24 cellular contexts compared by ENCODE assay signal in the genomic region with DNA sequence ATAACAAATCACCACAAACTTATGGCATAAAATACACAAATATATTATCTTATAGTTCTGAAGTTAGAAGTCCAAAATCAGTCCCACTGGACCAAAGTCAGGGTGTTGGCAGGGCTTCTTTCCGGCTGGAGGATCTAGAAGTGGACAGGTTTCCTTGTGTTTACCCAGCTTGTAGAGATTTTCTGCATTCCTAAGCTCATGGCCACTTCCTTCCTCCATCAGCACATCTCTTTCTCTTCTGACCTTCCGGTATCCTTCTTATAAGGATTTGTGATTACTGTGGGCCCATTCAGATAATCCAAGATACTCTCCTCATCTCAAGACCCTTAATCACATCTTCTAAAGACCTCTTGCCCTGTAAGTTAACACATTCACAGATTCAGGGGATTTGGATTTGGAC.
"Had no signal": no experiment of that assay in that cellular context is flagged by ENCODE, and none has a peak within 500 bp of the region (broad histone marks: within the 10 kb centered on the region; RNA-seq: fewer than 3 reads in every experiment).

No MANE protein-coding gene starts in this region.

- H3K4me3 Mint-ChIP-seq: dendritic cell treated with granulocyte-macrophage colony-stimulating factor and Interleukin-4, amounts not matched to agents 40 ng/mL and 50 ng/mL, for 4 days; naive thymus-derived CD4-positive, alpha-beta T cell; nephron; neural progenitor cell; stimulated activated memory B cell treated with anti-CD40 and anti-IgM and Interleukin-4, amounts not matched to agents 10 μg/mL and 1 μg/mL and 100 μg/mL, for 72 hours; type B pancreatic cell had no signal

- H3K27me3 Mint-ChIP-seq: dendritic cell treated with granulocyte-macrophage colony-stimulating factor and Interleukin-4, amounts not matched to agents 40 ng/mL and 50 ng/mL, for 4 days; progenitor cell of endocrine pancreas; stimulated activated memory B cell treated with anti-CD40 and anti-IgM and Interleukin-4, amounts not matched to agents 10 μg/mL and 1 μg/mL and 100 μg/mL, for 72 hours; type B pancreatic cell had no signal

- H3K9me3 Mint-ChIP-seq: dendritic cell treated with granulocyte-macrophage colony-stimulating factor and Interleukin-4, amounts not matched to agents 40 ng/mL and 50 ng/mL, for 4 days; nephron; neural progenitor cell; stimulated activated memory B cell treated with anti-CD40 and anti-IgM and Interleukin-4, amounts not matched to agents 10 μg/mL and 1 μg/mL and 100 μg/mL, for 72 hours; type B pancreatic cell had no signal

- H3K4me1 Mint-ChIP-seq: naive thymus-derived CD4-positive, alpha-beta T cell; nephron; neural progenitor cell had no signal

- H3K36me3 ChIP-seq: colonic mucosa, neural progenitor cell, right atrium auricular region, spleen, tibial artery had no signal

- H3K27ac ChIP-seq: colonic mucosa, neural progenitor cell, parathyroid adenoma, right atrium auricular region, skin epidermis, testis, tibial artery had no signal

- H3K36me3 Mint-ChIP-seq: naive thymus-derived CD4-positive, alpha-beta T cell; neural progenitor cell; stimulated activated memory B cell treated with anti-CD40 and anti-IgM and Interleukin-4, amounts not matched to agents 10 μg/mL and 1 μg/mL and 100 μg/mL, for 72 hours; type B pancreatic cell had no signal

- H3K79me2 ChIP-seq: parathyroid adenoma had no signal

- H3K4me1 ChIP-seq: colonic mucosa, neural progenitor cell, parathyroid adenoma, right atrium auricular region, spleen, testis, tibial artery had no signal

- H3K9ac ChIP-seq: neural progenitor cell, parathyroid adenoma had no signal

- H3K4me2 ChIP-seq: neural progenitor cell had no signal

- H2AFZ ChIP-seq: neural progenitor cell, parathyroid adenoma had no signal

- H3K27me3 ChIP-seq: colonic mucosa, neural progenitor cell, right atrium auricular region, spleen, testis, tibial artery had no signal

- ATAC-seq: left lobe of liver; naive thymus-derived CD4-positive, alpha-beta T cell; stimulated activated memory B cell treated with anti-CD40 and anti-IgM and Interleukin-4, amounts not matched to agents 10 μg/mL and 1 μg/mL and 100 μg/mL, for 72 hours; stimulated activated naive CD8-positive, alpha-beta T cell treated with anti-CD3 and anti-CD28 coated beads, Interleukin-15, Interleukin-2, amounts not matched to agents 100 U/mL and 50 U/mL, for 24 hours had no signal

- DNase-seq: colonic mucosa; effector memory CD4-positive, alpha-beta T cell; hypothalamus; kidney; mesenchymal stem cell; midbrain; naive thymus-derived CD4-positive, alpha-beta T cell; spleen; stimulated activated CD4-positive, alpha-beta T cell treated with anti-CD3 and anti-CD28 coated beads, Interleukin-4, amount 100 ng/mL, for 4 hours; stimulated activated naive CD8-positive, alpha-beta T cell treated with anti-CD3 and anti-CD28 coated beads, Interleukin-15, Interleukin-2, amounts not matched to agents 100 U/mL and 50 U/mL, for 24 hours; substantia nigra; testis; tibial artery had no signal

- H3K27ac Mint-ChIP-seq: dendritic cell treated with granulocyte-macrophage colony-stimulating factor and Interleukin-4, amounts not matched to agents 40 ng/mL and 50 ng/mL, for 4 days; naive thymus-derived CD4-positive, alpha-beta T cell; nephron; neural progenitor cell; progenitor cell of endocrine pancreas; stimulated activated memory B cell treated with anti-CD40 and anti-IgM and Interleukin-4, amounts not matched to agents 10 μg/mL and 1 μg/mL and 100 μg/mL, for 72 hours; type B pancreatic cell had no signal

- H3K4me3 ChIP-seq: colonic mucosa, lung, neural progenitor cell, right atrium auricular region, skin epidermis, spleen, testis, tibial artery had no signal
